15 cellular contexts compared by ENCODE assay signal in the genomic region with DNA sequence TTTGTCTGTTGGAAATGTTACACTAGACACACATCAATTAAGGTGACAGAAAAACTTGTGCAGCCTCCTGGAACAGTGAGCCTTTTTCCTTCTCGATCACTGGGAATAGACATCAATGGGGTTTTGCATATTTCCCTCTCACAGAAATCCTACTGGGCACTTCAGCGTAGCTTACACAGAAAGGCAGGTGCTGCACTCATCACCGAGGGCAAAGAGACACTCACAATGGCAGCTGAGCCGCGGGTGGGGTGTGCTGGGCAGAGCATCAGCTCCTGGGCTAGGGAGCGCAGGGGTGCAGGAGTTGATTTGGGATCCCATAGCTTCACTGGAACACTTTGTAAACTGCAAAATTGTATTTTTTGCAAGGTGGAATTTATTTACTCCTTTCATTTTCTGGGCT.
DNase-seq lines count a peak whose midpoint lies in the region; ATAC-seq and TF ChIP-seq lines count a peak whose summit lies in the region.
"Had no signal": no experiment of that assay in that cellular context is flagged by ENCODE, and none has a peak within 500 bp of the region (broad histone marks: within the 10 kb centered on the region; RNA-seq: fewer than 3 reads in every experiment).

No MANE protein-coding gene starts in this region.

- DNase-seq in NCI-H1092 treated with DMSO at 0.1 percent for 48 hours (lab: John Stamatoyannopoulos, UW) (peak; percentile 96), NCI-H2107 (lab: John Stamatoyannopoulos, UW) (peak; percentile 54), coronary artery (ENCODE audit: low spot score) (no peak), NCI-H187 treated with DMSO at 0.1 percent for 48 hours (lab: John Stamatoyannopoulos, UW) (no peak), T-cell (no peak)
- DNase-seq: activated B cell treated with CpG ODN at 0.5 μM for 24 hours; activated naive CD4-positive, alpha-beta T cell treated with anti-CD3 and anti-CD28 coated beads, Interleukin-2, amount 10 ng/mL, durations not matched to agents 7 days and 5 days; caudate nucleus; gastrocnemius medialis; NCI-H446; Peyer's patch had no signal

- H3K9me3 ChIP-seq in subcutaneous abdominal adipose tissue (ENCODE audit: control insufficient read depth in 5 of 5, low read length in 5 of 5) = no peaks in the 10 kb centered on the region
- H3K9me3 ChIP-seq: gastrocnemius medialis, Peyer's patch had no signal

- no peaks in the 10 kb centered on the region for H3K36me3 ChIP-seq in subcutaneous abdominal adipose tissue (ENCODE audit: control insufficient read depth in 5 of 5, insufficient read depth in 5 of 5, low read length in 5 of 5)
- H3K36me3 ChIP-seq: gastrocnemius medialis, Peyer's patch had no signal

- no peak overlapping the region for H3K27ac Mint-ChIP-seq in T-cell
- H3K27ac Mint-ChIP-seq: activated B cell treated with CpG ODN at 0.5 μM for 24 hours; activated naive CD4-positive, alpha-beta T cell treated with anti-CD3 and anti-CD28 coated beads, Interleukin-2, amount 10 ng/mL, durations not matched to agents 7 days and 5 days; CD14-positive monocyte; immature natural killer cell had no signal

- H3K36me3 Mint-ChIP-seq in T-cell = no peaks in the 10 kb centered on the region
- H3K36me3 Mint-ChIP-seq: activated naive CD4-positive, alpha-beta T cell treated with anti-CD3 and anti-CD28 coated beads, Interleukin-2, amount 10 ng/mL, durations not matched to agents 7 days and 5 days; CD14-positive monocyte; immature natural killer cell had no signal

- no peak overlapping the region for H3K9ac ChIP-seq in subcutaneous abdominal adipose tissue (ENCODE audit: low read length in 5 of 5)

- H3K4me3 ChIP-seq in coronary artery (no peak overlapping the region), subcutaneous abdominal adipose tissue (ENCODE audit: low read depth in 1 of 5, low read length in 5 of 5) (no peak overlapping the region)
- H3K4me3 ChIP-seq: gastrocnemius medialis, Peyer's patch had no signal

- no peaks in the 10 kb centered on the region for H3K9me3 Mint-ChIP-seq in T-cell
- H3K9me3 Mint-ChIP-seq: activated B cell treated with CpG ODN at 0.5 μM for 24 hours; activated naive CD4-positive, alpha-beta T cell treated with anti-CD3 and anti-CD28 coated beads, Interleukin-2, amount 10 ng/mL, durations not matched to agents 7 days and 5 days; immature natural killer cell had no signal

- peaks cover 7 to 13% of the 10 kb centered on the region in 2 donors for H3K27me3 Mint-ChIP-seq in T-cell

- POLR2A ChIA-PET in T-cell (lab: Charles Lee) = no interaction called here

- no peaks in the 10 kb centered on the region for H3K27me3 ChIP-seq in subcutaneous abdominal adipose tissue (ENCODE audit: control insufficient read depth in 5 of 5, insufficient read depth in 4 of 5, low read length in 5 of 5)
- H3K27me3 ChIP-seq: gastrocnemius medialis, Peyer's patch had no signal

- no peak overlapping the region for H3K4me3 Mint-ChIP-seq in T-cell
- H3K4me3 Mint-ChIP-seq: activated B cell treated with CpG ODN at 0.5 μM for 24 hours; activated naive CD4-positive, alpha-beta T cell treated with anti-CD3 and anti-CD28 coated beads, Interleukin-2, amount 10 ng/mL, durations not matched to agents 7 days and 5 days; CD14-positive monocyte; immature natural killer cell had no signal

- TF ChIP-seq CTCF in coronary artery (IDR thresholded peaks at IDR 0.05) = no peak

- CTCF ChIA-PET in T-cell (lab: Charles Lee) = interaction anchor here in 1 of 2 donors (0.8 kb wide), 1 partner anchor 252 kb away, joined by 5 read pairs; no protein-coding TSS in a partner anchor

- peaks cover 0 to 23% (median 16%) of the 10 kb centered on the region in 5 donors for H3K4me1 ChIP-seq in subcutaneous abdominal adipose tissue (ENCODE audit: control insufficient read depth in 5 of 5, insufficient read depth in 5 of 5, low read length in 5 of 5)
- H3K4me1 ChIP-seq: gastrocnemius medialis, Peyer's patch had no signal

- peaks cover 0 to 4% (median 3%) of the 10 kb centered on the region in 3 donors for H3K4me1 Mint-ChIP-seq in T-cell
- H3K4me1 Mint-ChIP-seq: activated B cell treated with CpG ODN at 0.5 μM for 24 hours, immature natural killer cell had no signal

- ATAC-seq in HG02938 (IDR thresholded peaks at IDR 0.05; ENCODE audit: unreplicated experiment) (no peak), T-cell (replicated peaks in 1 of 4) (no peak)

- H3K27ac ChIP-seq in coronary artery (peak overlapping the region; percentile 84 to 98), subcutaneous abdominal adipose tissue (ENCODE audit: low read depth, low read length) (peak overlapping the region; percentile 66)

Comparison
In these comparisons a context has a peak if more than half of its experiments do, and no peak if none do; other contexts are left out.
1. DNase-seq: peak in NCI-H1092 treated with DMSO at 0.1 percent for 48 hours (single experiment) and NCI-H2107 (single experiment); none in coronary artery (single experiment), NCI-H187 treated with DMSO at 0.1 percent for 48 hours (single experiment) and T-cell (0 of 34).